In the genomic region with DNA sequence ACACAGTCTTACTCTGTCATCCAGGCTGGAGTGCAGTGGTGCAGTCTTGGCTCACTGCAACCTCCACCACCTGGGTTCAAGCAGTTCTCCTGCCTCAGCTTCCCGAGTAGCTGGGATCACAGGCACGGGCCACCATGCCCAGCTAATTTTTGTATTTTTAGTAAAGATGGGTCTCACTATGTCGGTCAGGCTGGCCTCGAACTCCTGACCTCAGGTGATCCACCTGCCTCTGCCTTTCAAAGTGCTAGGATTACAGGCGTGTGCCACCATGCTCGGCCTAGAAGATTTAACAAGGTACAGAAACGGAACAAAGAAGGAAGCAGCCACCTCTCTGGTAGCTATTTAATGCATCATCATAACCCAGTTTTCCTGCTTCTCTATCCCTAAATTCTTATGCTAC, we compare ENCODE assay signal across 8 cellular contexts.
DNase-seq lines count a peak whose midpoint lies in the region; ATAC-seq, FAIRE-seq and TF ChIP-seq lines count a peak whose summit lies in the region.
"Not testable (repeated sequence)": the region's sequence is repeated elsewhere in the genome, so short reads cannot be mapped to it uniquely, and the experiment has no call there.

No MANE protein-coding gene starts in this region.

- TF ChIP-seq RAD21 in HepG2 (CRISPR knock-in tag; IDR thresholded peaks at IDR 0.05), result not testable (repeated sequence)

- TF ChIP-seq POLR2A in HepG2 (IDR thresholded peaks at IDR 0.05; ENCODE audit: insufficient read depth in 1 of 2, low read depth in 2 of 2, low read length in 2 of 2), result not testable (repeated sequence)

- H2BK5ac ChIP-seq in neuronal stem cell (ENCODE audit: low read length), result not testable (repeated sequence)

- CTCF ChIA-PET in WTC11 (lab: Charles Lee), result interaction anchor here (0.8 to 7.2 kb wide), 8 partner anchors 9 to 105 kb away, joined by 3 to 51 read pairs (median 6); no protein-coding TSS in a partner anchor
- CTCF ChIA-PET in HepG2 (lab: Yijun Ruan, JAX; ENCODE audit: low intra/inter-chr PET ratio, low total read pairs), result not testable (repeated sequence)

- H3K79me2 ChIP-seq in GM23338 (replicated peaks; ENCODE audit: insufficient read depth), result peaks cover 46% of the 10 kb centered on the region
- H3K79me2 ChIP-seq in HepG2 (ENCODE audit: insufficient read depth, low read length), result not testable (repeated sequence)

- H4K91ac ChIP-seq in neuronal stem cell (ENCODE audit: low read depth, low read length, poor library complexity), result peak overlapping the region; percentile 38

- not testable (repeated sequence) for H3K23ac ChIP-seq in neuronal stem cell (ENCODE audit: low read depth, low read length, poor library complexity)

- not testable (repeated sequence) for H3K14ac ChIP-seq in neuronal stem cell (ENCODE audit: low read length)

- H3K27me3 ChIP-seq in GM23338 (ENCODE audit: insufficient read depth); HUES6 (ENCODE audit: control insufficient read depth, insufficient read depth, low read length); iPS-15b (ENCODE audit: control insufficient read depth, insufficient read depth, low read length); HepG2 (ENCODE audit: control insufficient read depth in 1 of 2, insufficient read depth in 2 of 2, low read length in 2 of 2); neuronal stem cell (ENCODE audit: control insufficient read depth in 3 of 3, insufficient read depth in 3 of 3, low read depth in 1 of 3, low read length in 3 of 3): not testable (repeated sequence)

- H3K27me3 Mint-ChIP-seq in GM23338 (ENCODE audit: insufficient read depth, low read depth, poor library complexity), result peaks cover 12% of the 10 kb centered on the region
- H3K27me3 Mint-ChIP-seq in WTC11 (ENCODE audit: low read depth); endothelial cell (ENCODE audit: unreplicated experiment): not testable (repeated sequence)

- peak overlapping the region; percentile 13 for H3K4me2 ChIP-seq in GM23338
- not testable (repeated sequence) for H3K4me2 ChIP-seq in HepG2 (ENCODE audit: low read depth, low read length); neuronal stem cell (ENCODE audit: insufficient read depth, low read length, poor library complexity, severe bottlenecking)

- not testable (repeated sequence) for H3K9me3 Mint-ChIP-seq in GM23338; WTC11; endothelial cell (ENCODE audit: unreplicated experiment)

- H3F3A ChIP-seq in GM23338 (replicated peaks; ENCODE audit: low read depth), result not testable (repeated sequence)

- not testable (repeated sequence) for BruUV-seq in HepG2 (replicated peaks; lab: Mats Ljungman, UMichigan)

- H3K27ac Mint-ChIP-seq in GM23338 (peak overlapping the region; percentile 93), WTC11 (peak overlapping the region; percentile 99), endothelial cell (ENCODE audit: unreplicated experiment) (peak overlapping the region; percentile 95)

- H3K4ac ChIP-seq in neuronal stem cell (ENCODE audit: low read length), result not testable (repeated sequence)

- TF ChIP-seq CTCF in GM23338 (conservative IDR thresholded peaks at IDR 0.05; ENCODE audit: low read depth in 2 of 2); WTC11 (IDR thresholded peaks at IDR 0.05); endothelial cell (IDR thresholded peaks at IDR 0.05; ENCODE audit: unreplicated experiment); HepG2 (CRISPR knock-in tag; IDR thresholded peaks at IDR 0.05): not testable (repeated sequence)

- not testable (repeated sequence) for H2AFZ ChIP-seq in GM23338; neuronal stem cell (ENCODE audit: low read length)
- peak overlapping the region; percentile 15 for H2AFZ ChIP-seq in HepG2 (ENCODE audit: low read length)

- not testable (repeated sequence) for H3K79me1 ChIP-seq in neuronal stem cell (ENCODE audit: low read depth, low read length)

- not testable (repeated sequence) for H4K20me1 ChIP-seq in GM23338 (replicated peaks; ENCODE audit: insufficient read depth); HepG2 (ENCODE audit: insufficient read depth, low read length)

- WGBS in HepG2 (ENCODE audit: low lambda C conversion rate), result 5% methylated on average over 7 of the region's 7 CpGs
- WGBS in mesodermal cell (ENCODE audit: insufficient coverage in 2 of 2), 2 experiments, result 76 to 79% methylated on average over 6 to 7 of the region's 7 CpGs
- no CpG with 5 or more reads among the region's 7 CpGs for WGBS in neuronal stem cell (ENCODE audit: extremely low coverage in 2 of 2, insufficient read length in 2 of 2, insufficient replicate concordance in 1 of 2), 2 donors

- H3K9me3 ChIP-seq in HUES6 (ENCODE audit: control insufficient read depth, insufficient read depth, low read depth, low read length); iPS-15b (ENCODE audit: control insufficient read depth, insufficient read depth, low read length); HepG2 (ENCODE audit: low read length); mesodermal cell (ENCODE audit: control insufficient read depth, low read length); neuronal stem cell (replicated peaks in 1 of 2; ENCODE audit: control insufficient read depth in 2 of 2, insufficient read depth in 1 of 2, low read depth in 1 of 2, low read length in 2 of 2): not testable (repeated sequence)

- ATAC-seq in GM23338, WTC11, HepG2: not testable (repeated sequence)

- H3K4me1 ChIP-seq in GM23338 (ENCODE audit: insufficient read depth) (peaks cover 32% of the 10 kb centered on the region), HUES6 (ENCODE audit: control insufficient read depth, insufficient read depth, low read length) (peaks cover 69% of the 10 kb centered on the region), iPS-15b (ENCODE audit: control insufficient read depth, insufficient read depth, low read length) (peaks cover 38% of the 10 kb centered on the region), mesodermal cell (ENCODE audit: control insufficient read depth, insufficient read depth, low read length, poor library complexity, severe bottlenecking) (peaks cover 58% of the 10 kb centered on the region), neuronal stem cell (ENCODE audit: control insufficient read depth in 2 of 2, insufficient read depth in 1 of 2, low read depth in 1 of 2, low read length in 2 of 2) (peaks cover 0 to 14% of the 10 kb centered on the region in 2 donors)
- not testable (repeated sequence) for H3K4me1 ChIP-seq in HepG2 (ENCODE audit: insufficient read depth, low read length)

- not testable (repeated sequence) for H3K4me3 Mint-ChIP-seq in GM23338; WTC11; endothelial cell (ENCODE audit: unreplicated experiment)

- not testable (repeated sequence) for H2BK12ac ChIP-seq in neuronal stem cell (ENCODE audit: low read length)

- H4K8ac ChIP-seq in neuronal stem cell (ENCODE audit: low read depth, low read length), result not testable (repeated sequence)

- H3K4me3 ChIP-seq in GM23338; HUES6 (ENCODE audit: low read depth, low read length); iPS-15b (ENCODE audit: low read depth, low read length); HepG2 (replicated peaks in 1 of 3; ENCODE audit: insufficient read depth in 1 of 3, low read depth in 2 of 3, low read length in 3 of 3); mesodermal cell (ENCODE audit: extremely low read depth, insufficient read depth, low read length, poor library complexity, severe bottlenecking); neuronal stem cell (ENCODE audit: low read length in 2 of 2): not testable (repeated sequence)

- DNase-seq in GM23338 (ENCODE audit: low spot score); WTC11 (ENCODE audit: low spot score); endothelial cell (ENCODE audit: low spot score); HepG2 (ENCODE audit: low spot score); neuronal stem cell (ENCODE audit: low spot score): not testable (repeated sequence)

- H3K27ac ChIP-seq in GM23338 (ENCODE audit: low read depth) (peak overlapping the region; percentile 92), HUES6 (ENCODE audit: low read depth, low read length) (peak overlapping the region; percentile 98), mesodermal cell (ENCODE audit: low read depth, low read length, severe bottlenecking) (peak overlapping the region; percentile 50)
- not testable (repeated sequence) for H3K27ac ChIP-seq in HepG2 (ENCODE audit: extremely low read length, insufficient read depth, low read length); neuronal stem cell (replicated peaks; ENCODE audit: low read length)

- TF ChIP-seq EP300 in HepG2 (IDR thresholded peaks at IDR 0.05; ENCODE audit: low read depth in 2 of 2, low read length in 2 of 2); HepG2 (CRISPR knock-in tag; IDR thresholded peaks at IDR 0.05; ENCODE audit: borderline replicate concordance): not testable (repeated sequence)

- H2BK15ac ChIP-seq in neuronal stem cell (ENCODE audit: low read length), result not testable (repeated sequence)

- H2AK5ac ChIP-seq in neuronal stem cell (ENCODE audit: low read depth, low read length), result not testable (repeated sequence)

- H3K36me3 Mint-ChIP-seq in GM23338 (ENCODE audit: low read depth) (peaks cover 33% of the 10 kb centered on the region), WTC11 (peaks cover 11% of the 10 kb centered on the region)
- H3K36me3 Mint-ChIP-seq in endothelial cell (ENCODE audit: low read depth, unreplicated experiment), result not testable (repeated sequence)

- H2BK120ac ChIP-seq in neuronal stem cell (ENCODE audit: low read depth, low read length), result not testable (repeated sequence)

- H3K4me1 Mint-ChIP-seq in GM23338 (peaks cover 62% of the 10 kb centered on the region), WTC11 (peaks cover 85% of the 10 kb centered on the region), endothelial cell (ENCODE audit: unreplicated experiment) (peaks cover 64% of the 10 kb centered on the region)

- not testable (repeated sequence) for H3K18ac ChIP-seq in neuronal stem cell (ENCODE audit: low read length)

- peak overlapping the region; percentile 82 for H3K9ac ChIP-seq in HUES6 (ENCODE audit: low read length)
- H3K9ac ChIP-seq in iPS-15b (ENCODE audit: low read depth, low read length), result peak overlapping the region; percentile 62
- not testable (repeated sequence) for H3K9ac ChIP-seq in HepG2 (ENCODE audit: insufficient read depth, low read depth, low read length); neuronal stem cell (ENCODE audit: low read depth, low read length, poor library complexity)

- FAIRE-seq in HepG2 (lab: Jason Lieb, UNC), result not testable (repeated sequence)

- H3K9me2 ChIP-seq in GM23338 (ENCODE audit: insufficient read depth), result not testable (repeated sequence)

- intact Hi-C loops in HepG2 (cut with micrococcal nuclease; ENCODE audit: unreplicated experiment), result not testable (repeated sequence)

- in situ Hi-C loops in HepG2 (cut with HindIII; ENCODE audit: extremely low pct_ligation_motif_present, low pct_unique_long_range_greater_than_20kb), result loop anchor here (25.0 kb wide), 1 partner anchor 413 kb away; no protein-coding TSS in a partner anchor

- POLR2A ChIA-PET in WTC11 (lab: Charles Lee), result interaction anchor here (1.0 to 2.2 kb wide), 5 partner anchors 9 to 104 kb away, joined by 3 to 50 read pairs (median 10); no protein-coding TSS in a partner anchor
- POLR2A ChIA-PET in HepG2 (lab: Yijun Ruan, JAX), result not testable (repeated sequence)

- not testable (repeated sequence) for H3K36me3 ChIP-seq in GM23338 (ENCODE audit: insufficient read depth); iPS-15b (ENCODE audit: control insufficient read depth, insufficient read depth, low read length); HepG2 (replicated peaks in 1 of 2; ENCODE audit: control insufficient read depth in 1 of 2, insufficient read depth in 2 of 2, low read length in 2 of 2); mesodermal cell (ENCODE audit: control insufficient read depth, insufficient read depth, low read length); neuronal stem cell (replicated peaks in 1 of 2; ENCODE audit: control insufficient read depth in 2 of 2, insufficient read depth in 2 of 2, low read length in 2 of 2)
- peaks cover 18% of the 10 kb centered on the region for H3K36me3 ChIP-seq in HUES6 (ENCODE audit: control insufficient read depth, insufficient read depth, low read length)
